18 cellular contexts compared by ENCODE assay signal in the genomic region with DNA sequence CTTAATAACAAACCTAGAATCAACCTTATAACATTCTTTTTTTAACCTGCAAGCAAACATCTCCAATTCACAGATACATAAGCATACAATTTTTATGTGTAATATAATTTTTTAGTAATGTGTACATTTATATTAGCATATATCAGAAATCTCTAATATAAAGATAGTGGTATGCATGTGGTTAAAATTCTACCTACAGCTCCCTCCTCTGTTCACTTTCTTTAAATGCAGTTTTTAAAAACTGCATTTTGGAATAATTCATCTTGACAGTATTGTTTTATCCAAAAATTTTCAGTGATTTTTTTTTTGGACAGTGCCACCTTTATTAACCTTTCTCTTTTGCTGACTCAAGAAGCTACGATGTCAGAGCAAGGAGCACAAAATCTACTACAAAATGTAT. TPM values are rescaled to one million over a fixed set of nuclear protein-coding genes. Genes with fewer than 3 reads are reported as not detected.
A peak's percentile ranks its signal among the peaks of the same experiment; 100 is the strongest.
DNase-seq lines count a peak whose midpoint lies in the region; ATAC-seq and TF ChIP-seq lines count a peak whose summit lies in the region.
"Had no signal": no experiment of that assay in that cellular context is flagged by ENCODE, and none has a peak within 500 bp of the region (broad histone marks: within the 10 kb centered on the region; RNA-seq: fewer than 3 reads in every experiment).

No MANE protein-coding gene starts in this region.

- peaks cover 4% of the 10 kb centered on the region for H3K36me3 Mint-ChIP-seq in activated CD8-positive, alpha-beta T cell treated with anti-CD3 and anti-CD28 coated beads for 36 hours (ENCODE audit: low read depth)
- no peaks in the 10 kb centered on the region for H3K36me3 Mint-ChIP-seq in activated CD8-positive, alpha-beta T cell treated with anti-CD3 and anti-CD28 coated beads, Interleukin-2, amount 10 ng/mL, durations not matched to agents 7 days and 5 days (ENCODE audit: low read depth)
- H3K36me3 Mint-ChIP-seq in neural progenitor cell, result no peaks in the 10 kb centered on the region
- H3K36me3 Mint-ChIP-seq: mesothelial cell of epicardium; stimulated activated effector memory CD8-positive, alpha-beta T cell treated with anti-CD3 and anti-CD28 coated beads, Interleukin-12 subunit alpha, Interleukin-12 subunit beta, amount 100 ng/mL, for 72 hours had no signal

- H3K4me3 Mint-ChIP-seq in activated CD8-positive, alpha-beta T cell treated with anti-CD3 and anti-CD28 coated beads for 36 hours, result no peak overlapping the region
- H3K4me3 Mint-ChIP-seq in activated CD8-positive, alpha-beta T cell treated with anti-CD3 and anti-CD28 coated beads, Interleukin-2, amount 10 ng/mL, durations not matched to agents 7 days and 5 days, result no peak overlapping the region
- H3K4me3 Mint-ChIP-seq in neural progenitor cell, result no peak overlapping the region
- H3K4me3 Mint-ChIP-seq: activated naive CD4-positive, alpha-beta T cell treated with anti-CD3 and anti-CD28 coated beads, Interleukin-2, amount 50 U/mL, for 24 hours; mesothelial cell of epicardium; stimulated activated effector memory CD8-positive, alpha-beta T cell treated with anti-CD3 and anti-CD28 coated beads, Interleukin-12 subunit alpha, Interleukin-12 subunit beta, amount 100 ng/mL, for 72 hours had no signal

- no peaks in the 10 kb centered on the region for H3K36me3 ChIP-seq in KMS-11 (ENCODE audit: insufficient read depth)
- no peaks in the 10 kb centered on the region for H3K36me3 ChIP-seq in adrenal gland (replicated peaks in 1 of 2)
- H3K36me3 ChIP-seq in neural progenitor cell, result no peaks in the 10 kb centered on the region
- H3K36me3 ChIP-seq in left lung, result no peaks in the 10 kb centered on the region
- H3K36me3 ChIP-seq: tibial nerve had no signal

- no peaks in the 10 kb centered on the region for H3F3A ChIP-seq in neural progenitor cell (ENCODE audit: low read depth)

- POLR2A ChIA-PET in activated CD8-positive, alpha-beta T cell treated with anti-CD3 and anti-CD28 coated beads for 36 hours (lab: Charles Lee), result no interaction called here
- POLR2A ChIA-PET in activated CD8-positive, alpha-beta T cell treated with anti-CD3 and anti-CD28 coated beads, Interleukin-2, amount 10 ng/mL, durations not matched to agents 7 days and 5 days (lab: Charles Lee), result no interaction called here

- WGBS in adrenal gland, 4 donors, result 41 to 68% (median 49%) methylated on average over 1 of the region's 1 CpG

- CTCF ChIA-PET in activated CD8-positive, alpha-beta T cell treated with anti-CD3 and anti-CD28 coated beads for 36 hours (lab: Charles Lee), result interaction anchor here (1.0 to 2.6 kb wide), 2 partner anchors 10 kb away, joined by 3 to 9 read pairs; no protein-coding TSS in a partner anchor
- CTCF ChIA-PET in activated CD8-positive, alpha-beta T cell treated with anti-CD3 and anti-CD28 coated beads, Interleukin-2, amount 10 ng/mL, durations not matched to agents 7 days and 5 days (lab: Charles Lee), result interaction anchor here (0.7 to 1.9 kb wide), 3 partner anchors 30 to 1523 kb away, joined by 4 read pairs; no protein-coding TSS in a partner anchor

- no peak overlapping the region for H3K4me2 ChIP-seq in KMS-11
- H3K4me2 ChIP-seq in neural progenitor cell, result no peak overlapping the region

- peaks cover 8% of the 10 kb centered on the region for H3K9me3 Mint-ChIP-seq in activated CD8-positive, alpha-beta T cell treated with anti-CD3 and anti-CD28 coated beads for 36 hours
- H3K9me3 Mint-ChIP-seq in activated CD8-positive, alpha-beta T cell treated with anti-CD3 and anti-CD28 coated beads, Interleukin-2, amount 10 ng/mL, durations not matched to agents 7 days and 5 days (ENCODE audit: insufficient read depth), result peaks cover 9% of the 10 kb centered on the region
- no peaks in the 10 kb centered on the region for H3K9me3 Mint-ChIP-seq in neural progenitor cell

- H3K4me3 ChIP-seq in KMS-11 (IDR thresholded peaks at IDR 0.05; ENCODE audit: insufficient read depth, low read depth, low read length), result no peak overlapping the region
- no peak overlapping the region for H3K4me3 ChIP-seq in adrenal gland
- H3K4me3 ChIP-seq in neural progenitor cell, result no peak overlapping the region
- H3K4me3 ChIP-seq in left lung, result no peak overlapping the region
- H3K4me3 ChIP-seq: tibial nerve had no signal

- no peak for ATAC-seq in activated CD8-positive, alpha-beta T cell treated with anti-CD3 and anti-CD28 coated beads for 36 hours
- ATAC-seq in activated CD8-positive, alpha-beta T cell treated with anti-CD3 and anti-CD28 coated beads, Interleukin-2, amount 10 ng/mL, durations not matched to agents 7 days and 5 days, result no peak
- ATAC-seq in GM21723 (IDR thresholded peaks at IDR 0.05; ENCODE audit: unreplicated experiment) (no peak), left lung (no peak)
- ATAC-seq: stimulated activated effector memory CD8-positive, alpha-beta T cell treated with anti-CD3 and anti-CD28 coated beads, Interleukin-12 subunit alpha, Interleukin-12 subunit beta, amount 100 ng/mL, for 72 hours had no signal

- peaks cover 9% of the 10 kb centered on the region for H3K27me3 Mint-ChIP-seq in activated CD8-positive, alpha-beta T cell treated with anti-CD3 and anti-CD28 coated beads for 36 hours
- peaks cover 6% of the 10 kb centered on the region for H3K27me3 Mint-ChIP-seq in activated CD8-positive, alpha-beta T cell treated with anti-CD3 and anti-CD28 coated beads, Interleukin-2, amount 10 ng/mL, durations not matched to agents 7 days and 5 days (ENCODE audit: low read depth)
- no peaks in the 10 kb centered on the region for H3K27me3 Mint-ChIP-seq in neural progenitor cell (ENCODE audit: insufficient read depth, low read depth)

- peak; percentile 33 for TF ChIP-seq CTCF in activated CD8-positive, alpha-beta T cell treated with anti-CD3 and anti-CD28 coated beads for 36 hours (IDR thresholded peaks at IDR 0.05)
- TF ChIP-seq CTCF in KMS-11 (conservative IDR thresholded peaks at IDR 0.05; ENCODE audit: low read depth, low read length), result peak; percentile 49; the same call in 1 of the 2 replicates
- peak in 4 of 6 experiments; percentile 19 to 53 (median 44) for TF ChIP-seq CTCF in adrenal gland (IDR thresholded peaks at IDR 0.05)
- TF ChIP-seq CTCF in neural progenitor cell (IDR thresholded peaks at IDR 0.05), result peak; percentile 26
- TF ChIP-seq CTCF in left lung (IDR thresholded peaks at IDR 0.05), result no peak

- intact Hi-C loops in activated CD8-positive, alpha-beta T cell treated with anti-CD3 and anti-CD28 coated beads for 36 hours (cut with micrococcal nuclease), result loop anchor here (10.0 kb wide), 1 partner anchor 82 kb away; no protein-coding TSS in a partner anchor
- intact Hi-C loops in adrenal gland (cut with DNase I), result no loop called here
- intact Hi-C loops in left lung (cut with DNase I), result no loop called here

- H3K4me1 Mint-ChIP-seq in activated CD8-positive, alpha-beta T cell treated with anti-CD3 and anti-CD28 coated beads for 36 hours (ENCODE audit: low read depth), result no peaks in the 10 kb centered on the region
- no peaks in the 10 kb centered on the region for H3K4me1 Mint-ChIP-seq in activated CD8-positive, alpha-beta T cell treated with anti-CD3 and anti-CD28 coated beads, Interleukin-2, amount 10 ng/mL, durations not matched to agents 7 days and 5 days (ENCODE audit: low read depth)
- no peaks in the 10 kb centered on the region for H3K4me1 Mint-ChIP-seq in neural progenitor cell
- H3K4me1 Mint-ChIP-seq: activated naive CD4-positive, alpha-beta T cell treated with anti-CD3 and anti-CD28 coated beads, Interleukin-2, amount 50 U/mL, for 24 hours; mesothelial cell of epicardium; stimulated activated effector memory CD8-positive, alpha-beta T cell treated with anti-CD3 and anti-CD28 coated beads, Interleukin-12 subunit alpha, Interleukin-12 subunit beta, amount 100 ng/mL, for 72 hours had no signal

- H2AFZ ChIP-seq in KMS-11 (ENCODE audit: low read depth), result no peak overlapping the region
- no peak overlapping the region for H2AFZ ChIP-seq in neural progenitor cell (replicated peaks)

- H4K20me1 ChIP-seq in KMS-11 (ENCODE audit: insufficient read depth), result no peaks in the 10 kb centered on the region
- no peaks in the 10 kb centered on the region for H4K20me1 ChIP-seq in neural progenitor cell (ENCODE audit: low read depth)

- TF ChIP-seq POLR2A in adrenal gland (IDR thresholded peaks at IDR 0.05), result no peak

- H3K79me2 ChIP-seq in KMS-11 (ENCODE audit: insufficient read depth, low read depth), result no peaks in the 10 kb centered on the region
- H3K79me2 ChIP-seq in neural progenitor cell (ENCODE audit: low read depth), result no peaks in the 10 kb centered on the region

- H3K9me3 ChIP-seq in adrenal gland (replicated peaks in 1 of 3), result no peaks in the 10 kb centered on the region
- no peaks in the 10 kb centered on the region for H3K9me3 ChIP-seq in neural progenitor cell (ENCODE audit: low read depth)
- H3K9me3 ChIP-seq in left lung, result peaks cover 0 to 10% of the 10 kb centered on the region in 2 donors

- H3K27ac ChIP-seq in KMS-11, result no peak overlapping the region
- no peak overlapping the region for H3K27ac ChIP-seq in adrenal gland
- H3K27ac ChIP-seq in neural progenitor cell, result no peak overlapping the region
- no peak overlapping the region for H3K27ac ChIP-seq in left lung
- H3K27ac ChIP-seq: tibial nerve had no signal

- H3K4me1 ChIP-seq in KMS-11 (ENCODE audit: low read depth, poor library complexity, severe bottlenecking), result no peaks in the 10 kb centered on the region
- H3K4me1 ChIP-seq in adrenal gland (replicated peaks in 1 of 2), result peaks cover 0 to 4% of the 10 kb centered on the region in 2 donors
- H3K4me1 ChIP-seq in neural progenitor cell, result no peaks in the 10 kb centered on the region
- no peaks in the 10 kb centered on the region for H3K4me1 ChIP-seq in left lung
- H3K4me1 ChIP-seq: tibial nerve had no signal

- H3K27ac Mint-ChIP-seq in activated CD8-positive, alpha-beta T cell treated with anti-CD3 and anti-CD28 coated beads for 36 hours, result no peak overlapping the region
- H3K27ac Mint-ChIP-seq in activated CD8-positive, alpha-beta T cell treated with anti-CD3 and anti-CD28 coated beads, Interleukin-2, amount 10 ng/mL, durations not matched to agents 7 days and 5 days, result no peak overlapping the region
- H3K27ac Mint-ChIP-seq in neural progenitor cell, result no peak overlapping the region
- H3K27ac Mint-ChIP-seq: activated naive CD4-positive, alpha-beta T cell treated with anti-CD3 and anti-CD28 coated beads, Interleukin-2, amount 50 U/mL, for 24 hours; mesothelial cell of epicardium; stimulated activated effector memory CD8-positive, alpha-beta T cell treated with anti-CD3 and anti-CD28 coated beads, Interleukin-12 subunit alpha, Interleukin-12 subunit beta, amount 100 ng/mL, for 72 hours had no signal

- no peaks in the 10 kb centered on the region for H3K27me3 ChIP-seq in KMS-11 (ENCODE audit: insufficient read depth, low read depth)
- peaks cover 3% of the 10 kb centered on the region for H3K27me3 ChIP-seq in adrenal gland
- no peaks in the 10 kb centered on the region for H3K27me3 ChIP-seq in neural progenitor cell
- H3K27me3 ChIP-seq in left lung, result no peaks in the 10 kb centered on the region

- no peak overlapping the region for H3K9ac ChIP-seq in KMS-11
- no peak overlapping the region for H3K9ac ChIP-seq in neural progenitor cell

- no peak for DNase-seq in activated CD8-positive, alpha-beta T cell treated with anti-CD3 and anti-CD28 coated beads for 36 hours
- no peak for DNase-seq in activated CD8-positive, alpha-beta T cell treated with anti-CD3 and anti-CD28 coated beads, Interleukin-2, amount 10 ng/mL, durations not matched to agents 7 days and 5 days
- DNase-seq in adrenal gland (no peak), neural progenitor cell (ENCODE audit: low spot score) (no peak), ecto neural progenitor cell (ENCODE audit: low spot score) (no peak), left lung (no peak)
- DNase-seq: activated T-cell treated with anti-CD3 and anti-CD28 coated beads for 4 hours, caudate nucleus, NCI-H1436 treated with DMSO at 0.1 percent for 48 hours, NCI-H524, occipital lobe, T-helper 2 cell had no signal

RNA-seq across cellular contexts. Expression of a gene that starts 13.2 kb away (rescaled TPM):
- total RNA-seq in activated CD8-positive, alpha-beta T cell treated with anti-CD3 and anti-CD28 coated beads for 36 hours, result 10 to 100 TPM; 18.7 to 19.0 TPM
- total RNA-seq in activated CD8-positive, alpha-beta T cell treated with anti-CD3 and anti-CD28 coated beads, Interleukin-2, amount 10 ng/mL, durations not matched to agents 7 days and 5 days, result 10 to 100 TPM; 11.8 to 12.8 TPM
- total RNA-seq in adrenal gland, result 10 to 100 TPM; 17.8 to 44.9 (median 28.1) TPM
- 10 to 100 TPM; 13.9 to 33.6 (median 15.0) TPM for polyA plus RNA-seq in adrenal gland
- total RNA-seq in neural progenitor cell (ENCODE audit: low replicate concordance), result 9.4 and 10.8 TPM in 2 replicates
- 10 to 100 TPM; 12.4 to 14.1 TPM for total RNA-seq in left lung

Comparison
In these comparisons a context has a peak if more than half of its experiments do, and no peak if none do; other contexts are left out.
1. CTCF ChIP-seq: peak in activated CD8-positive, alpha-beta T cell treated with anti-CD3 and anti-CD28 coated beads for 36 hours (single experiment), KMS-11 (single experiment), adrenal gland (4 of 6) and neural progenitor cell (single experiment); none in left lung (0 of 2).